Comparison of ENCODE assay signal across 10 cellular contexts in the genomic region with DNA sequence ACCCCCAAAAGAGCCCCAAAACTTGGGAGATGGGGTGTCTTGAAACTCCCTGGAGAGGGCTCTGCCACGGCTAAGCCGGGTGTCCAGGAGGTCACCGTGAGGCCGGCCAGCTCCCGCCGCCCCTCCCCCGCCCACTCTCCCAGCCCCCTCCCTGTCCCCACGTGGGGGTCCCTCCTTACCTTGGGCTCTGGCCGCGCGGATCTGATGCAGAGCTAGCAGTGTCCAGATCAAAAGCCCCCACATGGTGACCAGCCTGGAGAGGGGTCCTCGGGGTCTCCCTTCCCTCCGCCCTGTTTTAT. TPM values are rescaled to one million over a fixed set of nuclear protein-coding genes. Genes with fewer than 3 reads are reported as not detected.
A peak's percentile ranks its signal among the peaks of the same experiment; 100 is the strongest.
DNase-seq lines count a peak whose midpoint lies in the region; ATAC-seq and TF ChIP-seq lines count a peak whose summit lies in the region.
"Had no signal": no experiment of that assay in that cellular context is flagged by ENCODE, and none has a peak within 500 bp of the region (broad histone marks: within the 10 kb centered on the region; RNA-seq: fewer than 3 reads in every experiment).

No MANE protein-coding gene starts in this region.

- no peak for ATAC-seq in CD4-positive, alpha-beta T cell (ENCODE audit: poor library complexity)
- ATAC-seq in GM21723 (IDR thresholded peaks at IDR 0.05; ENCODE audit: unreplicated experiment), result no peak

- CTCF ChIA-PET in CD4-positive, alpha-beta T cell (lab: Charles Lee), result no interaction called here
- CTCF ChIA-PET in OCI-LY7 (lab: Charles Lee; ENCODE audit: unreplicated experiment), result interaction anchor here (0.6 to 0.8 kb wide), 2 partner anchors 214 to 315 kb away, joined by 3 to 5 read pairs; no protein-coding TSS in a partner anchor

- peaks cover 7% of the 10 kb centered on the region for H3K27me3 Mint-ChIP-seq in CD4-positive, alpha-beta T cell
- H3K27me3 Mint-ChIP-seq in progenitor cell of endocrine pancreas, result peaks cover 54% of the 10 kb centered on the region

- H3K9me3 Mint-ChIP-seq in CD4-positive, alpha-beta T cell, result no peaks in the 10 kb centered on the region
- H3K9me3 Mint-ChIP-seq in progenitor cell of endocrine pancreas (ENCODE audit: low read depth), result no peaks in the 10 kb centered on the region

- H3K27ac ChIP-seq in CD4-positive, alpha-beta T cell (ENCODE audit: low read depth, low read length), result no peak overlapping the region
- H3K27ac ChIP-seq in OCI-LY7 (ENCODE audit: low read depth, low read length, poor library complexity, severe bottlenecking) (no peak overlapping the region), esophagus muscularis mucosa (replicated peaks in 1 of 4) (no peak overlapping the region)
- H3K27ac ChIP-seq: body of pancreas had no signal

- no peaks in the 10 kb centered on the region for H4K20me1 ChIP-seq in OCI-LY7 (ENCODE audit: insufficient read depth, low read length)

- no peak overlapping the region for H2AFZ ChIP-seq in OCI-LY7 (ENCODE audit: low read length)

- H3K4me1 ChIP-seq in OCI-LY7 (ENCODE audit: insufficient read depth, low read length, poor library complexity, severe bottlenecking) (peaks cover 6% of the 10 kb centered on the region), esophagus muscularis mucosa (peaks cover 19 to 39% (median 35%) of the 10 kb centered on the region in 4 donors)

- intact Hi-C loops in CD4-positive, alpha-beta T cell (cut with DNase I, micrococcal nuclease), result loop anchor here (2.0 to 10.0 kb wide), 4 partner anchors 51 to 531 kb away; no protein-coding TSS in a partner anchor
- intact Hi-C loops in OCI-LY7 (cut with micrococcal nuclease; ENCODE audit: unreplicated experiment), result loop anchor here (2.0 to 10.0 kb wide), 2 partner anchors 55 to 531 kb away; no protein-coding TSS in a partner anchor
- intact Hi-C loops in esophagus muscularis mucosa (cut with DNase I), result no loop called here

- no peaks in the 10 kb centered on the region for H3K9me2 ChIP-seq in OCI-LY7 (ENCODE audit: insufficient read depth, low read length)

- 0% methylated on average over 1 of the region's 13 CpGs for WGBS in esophagus muscularis mucosa

- H3K9me3 ChIP-seq in CD4-positive, alpha-beta T cell (ENCODE audit: control insufficient read depth, low read length), result no peaks in the 10 kb centered on the region
- H3K9me3 ChIP-seq in OCI-LY7 (ENCODE audit: low read length), result no peaks in the 10 kb centered on the region
- H3K9me3 ChIP-seq in esophagus muscularis mucosa, result no peaks in the 10 kb centered on the region
- H3K9me3 ChIP-seq: body of pancreas had no signal

- H3K36me3 Mint-ChIP-seq in CD4-positive, alpha-beta T cell (ENCODE audit: low read depth), result no peaks in the 10 kb centered on the region
- no peaks in the 10 kb centered on the region for H3K36me3 Mint-ChIP-seq in progenitor cell of endocrine pancreas (ENCODE audit: insufficient read depth)

- POLR2A ChIA-PET in CD4-positive, alpha-beta T cell (lab: Charles Lee), result interaction anchor here (1.6 to 3.4 kb wide), 2 partner anchors 52 to 58 kb away, joined by 3 to 25 read pairs; no protein-coding TSS in a partner anchor
- POLR2A ChIA-PET in OCI-LY7 (lab: Charles Lee), result no interaction called here

- H3K27me3 ChIP-seq in CD4-positive, alpha-beta T cell (ENCODE audit: control insufficient read depth, insufficient read depth, low read length), result peaks cover 13% of the 10 kb centered on the region
- peaks cover 0 to 95% (median 33%) of the 10 kb centered on the region in 4 donors for H3K27me3 ChIP-seq in esophagus muscularis mucosa

- TF ChIP-seq CTCF in CD4-positive, alpha-beta T cell (IDR thresholded peaks at IDR 0.05), result no peak
- TF ChIP-seq CTCF in OCI-LY7 (conservative IDR thresholded peaks at IDR 0.05; ENCODE audit: low read length) (no peak), esophagus muscularis mucosa (IDR thresholded peaks at IDR 0.05) (no peak), progenitor cell of endocrine pancreas (IDR thresholded peaks at IDR 0.05; ENCODE audit: unreplicated experiment) (no peak)

- TF ChIP-seq EP300 in esophagus muscularis mucosa (IDR thresholded peaks at IDR 0.05), result no peak

- BruUV-seq in OCI-LY7 (replicated peaks; lab: Mats Ljungman, UMichigan), result no TSS peak

- peak overlapping the region; percentile 7; the same call in 1 of the 2 replicates for H3K4me2 ChIP-seq in OCI-LY7 (ENCODE audit: low read length)

- peak overlapping the region; percentile 91 for H3K4me3 Mint-ChIP-seq in CD4-positive, alpha-beta T cell
- H3K4me3 Mint-ChIP-seq in progenitor cell of endocrine pancreas (ENCODE audit: low read depth), result peak overlapping the region; percentile 78

- peaks cover 22% of the 10 kb centered on the region for H3K4me1 Mint-ChIP-seq in CD4-positive, alpha-beta T cell (ENCODE audit: low read depth)
- peaks cover 19% of the 10 kb centered on the region for H3K4me1 Mint-ChIP-seq in progenitor cell of endocrine pancreas (ENCODE audit: low read depth)

- H3K4me3 ChIP-seq in OCI-LY7 (ENCODE audit: low read depth, low read length, poor library complexity, severe bottlenecking) (peak overlapping the region; percentile 50), esophagus muscularis mucosa (peak overlapping the region; percentile 52 to 64 (median 54))
- H3K4me3 ChIP-seq: body of pancreas, K562 had no signal

- H3K36me3 ChIP-seq in OCI-LY7 (ENCODE audit: insufficient read depth, low read length) (no peaks in the 10 kb centered on the region), esophagus muscularis mucosa (no peaks in the 10 kb centered on the region)

- DNase-seq in CD4-positive, alpha-beta T cell, result no peak
- no peak for DNase-seq in OCI-LY7 (ENCODE audit: low spot score)
- DNase-seq in esophagus muscularis mucosa (ENCODE audit: extremely low spot score), result no peak
- no peak for DNase-seq in progenitor cell of endocrine pancreas (ENCODE audit: low spot score, unreplicated experiment)
- no peak for DNase-seq in NCI-H510A treated with DMSO at 0.1 percent for 48 hours (lab: John Stamatoyannopoulos, UW)
- no peak for DNase-seq in epidermal melanocyte (ENCODE audit: insufficient read length, low spot score)
- no peak for DNase-seq in activated CD4-positive, CD25-positive, alpha-beta regulatory T cell (lab: John Stamatoyannopoulos, UW)
- DNase-seq: body of pancreas had no signal

- H3K27ac Mint-ChIP-seq in CD4-positive, alpha-beta T cell, result no peak overlapping the region
- H3K27ac Mint-ChIP-seq in progenitor cell of endocrine pancreas, result peak overlapping the region; percentile 80

- H3K79me2 ChIP-seq in OCI-LY7 (ENCODE audit: insufficient read depth, low read depth, low read length), result no peaks in the 10 kb centered on the region

- no peak for TF ChIP-seq POLR2A in esophagus muscularis mucosa (IDR thresholded peaks at IDR 0.05; ENCODE audit: low read depth)

RNA-seq across cellular contexts. Expression of a gene that starts 0.5 kb away (rescaled TPM):
- 1 to 10 TPM; 8.1 to 8.2 TPM for total RNA-seq in CD4-positive, alpha-beta T cell
- 1.8 and 3.5 TPM in 2 replicates for total RNA-seq in OCI-LY7 (2014; rRNA removed; shearing (Covaris generic))
- 0.22 and 0.32 TPM in 2 replicates for total RNA-seq in OCI-LY7 (2022)
- total RNA-seq in esophagus muscularis mucosa, result 1 to 10 TPM in 2 of 4 donors, under 1 TPM in 2; 0.42 to 2.0 (median 1.2) TPM
- total RNA-seq in progenitor cell of endocrine pancreas, result 6.7 and 7.1 TPM in 2 replicates
